ENCODE assay signal across 13 cellular contexts in the genomic region with DNA sequence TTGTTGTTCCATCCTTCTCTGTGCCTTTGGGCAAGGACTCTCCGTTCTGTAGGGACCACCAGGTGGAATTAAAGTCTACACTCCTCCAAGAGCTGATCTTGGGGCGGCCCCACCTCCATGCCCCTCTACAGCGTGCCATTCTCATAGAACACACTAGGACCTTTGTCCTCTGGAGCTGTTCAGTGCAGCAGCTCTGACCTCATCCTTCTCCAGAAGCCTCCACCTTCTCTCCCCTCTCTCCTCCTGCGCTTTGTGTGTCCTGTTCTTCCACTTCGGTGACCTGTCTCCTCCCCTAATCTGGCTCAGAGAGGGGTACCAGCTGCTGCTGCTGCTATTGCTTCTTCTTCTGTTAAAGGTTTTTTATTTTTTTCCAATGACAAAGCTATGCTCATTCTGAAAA. TPM values are rescaled to one million over a fixed set of nuclear protein-coding genes. Genes with fewer than 3 reads are reported as not detected.
DNase-seq lines count a peak whose midpoint lies in the region; ATAC-seq and TF ChIP-seq lines count a peak whose summit lies in the region.
"Had no signal": no experiment of that assay in that cellular context is flagged by ENCODE, and none has a peak within 500 bp of the region (broad histone marks: within the 10 kb centered on the region; RNA-seq: fewer than 3 reads in every experiment).

No MANE protein-coding gene starts in this region.

- H3K27me3 Mint-ChIP-seq in T-helper 1 cell treated with Interleukin-12 subunit alpha and Interleukin-12 subunit beta and Interleukin-4 antibody, amounts not matched to agents 30 μg/mL and 1 μg/mL, for 36 hours (ENCODE audit: low read depth), result peaks cover 25% of the 10 kb centered on the region
- H3K27me3 Mint-ChIP-seq in osteocyte (ENCODE audit: unreplicated experiment), result peaks cover 17% of the 10 kb centered on the region

- H3K23ac ChIP-seq in mesenchymal stem cell (ENCODE audit: low read length in 2 of 2), result no peak overlapping the region

- no peak overlapping the region for H3K4ac ChIP-seq in mesenchymal stem cell (ENCODE audit: low read depth in 1 of 2, low read length in 2 of 2)

- no peak overlapping the region for H2BK5ac ChIP-seq in mesenchymal stem cell (ENCODE audit: low read depth, low read length, poor library complexity, severe bottlenecking)

- H3K9ac ChIP-seq in mesenchymal stem cell (ENCODE audit: low read length), result no peak overlapping the region

- no peak overlapping the region for H2AFZ ChIP-seq in mesenchymal stem cell (ENCODE audit: low read depth, low read length)

- no peaks in the 10 kb centered on the region for H3K36me3 ChIP-seq in mesenchymal stem cell (ENCODE audit: control insufficient read depth in 1 of 2, insufficient read depth in 2 of 2, low read depth in 1 of 2, low read length in 2 of 2)

- peaks cover 3% of the 10 kb centered on the region for H3K79me1 ChIP-seq in mesenchymal stem cell (replicated peaks; ENCODE audit: low read length, poor library complexity, severe bottlenecking)

- no peak overlapping the region for H2BK120ac ChIP-seq in mesenchymal stem cell (ENCODE audit: low read depth, low read length)

- H3K14ac ChIP-seq in mesenchymal stem cell (ENCODE audit: low read length in 2 of 2), result no peak overlapping the region

- no peak overlapping the region for H4K91ac ChIP-seq in mesenchymal stem cell (ENCODE audit: low read length)

- H2AK5ac ChIP-seq in mesenchymal stem cell (ENCODE audit: low read length, severe bottlenecking), result no peak overlapping the region

- peaks cover 8% of the 10 kb centered on the region for H3K36me3 Mint-ChIP-seq in T-helper 1 cell treated with Interleukin-12 subunit alpha and Interleukin-12 subunit beta and Interleukin-4 antibody, amounts not matched to agents 30 μg/mL and 1 μg/mL, for 36 hours (ENCODE audit: low read depth)
- H3K36me3 Mint-ChIP-seq in osteocyte (ENCODE audit: unreplicated experiment), result no peaks in the 10 kb centered on the region

- H3K4me3 Mint-ChIP-seq in T-helper 1 cell treated with Interleukin-12 subunit alpha and Interleukin-12 subunit beta and Interleukin-4 antibody, amounts not matched to agents 30 μg/mL and 1 μg/mL, for 36 hours, result peak overlapping the region; percentile 59
- H3K4me3 Mint-ChIP-seq in osteocyte (ENCODE audit: unreplicated experiment), result peak overlapping the region; percentile 85

- peak overlapping the region; percentile 30 for H3K27ac ChIP-seq in cingulate gyrus (ENCODE audit: low read depth, low read length)
- no peak overlapping the region for H3K27ac ChIP-seq in mesenchymal stem cell (ENCODE audit: low read length, poor library complexity, severe bottlenecking)

- DNase-seq in T-helper 1 cell (no peak), NCI-H1694 (lab: John Stamatoyannopoulos, UW) (peak; percentile 72), osteocyte (ENCODE audit: extremely low spot score, unreplicated experiment) (no peak), mesenchymal stem cell (no peak), NCI-H2081 (lab: John Stamatoyannopoulos, UW) (no peak)
- DNase-seq: activated CD4-positive, alpha-beta T cell treated with anti-CD3 and anti-CD28 coated beads, Interleukin-2, amount 50 U/mL, for 4 hours; EL; SIG-M5 had no signal

- H3K4me2 ChIP-seq in mesenchymal stem cell (ENCODE audit: low read length, poor library complexity, severe bottlenecking), result no peak overlapping the region

- no peak overlapping the region for H3K18ac ChIP-seq in mesenchymal stem cell (ENCODE audit: low read depth in 1 of 2, low read length in 2 of 2)

- H2BK15ac ChIP-seq in mesenchymal stem cell (ENCODE audit: low read depth, poor library complexity, severe bottlenecking), result no peak overlapping the region

- WGBS in mesenchymal stem cell, result 47% methylated on average over 5 of the region's 5 CpGs

- H3K4me1 ChIP-seq in mesenchymal stem cell (ENCODE audit: control insufficient read depth, insufficient read depth, low read depth, low read length), result peaks cover 15% of the 10 kb centered on the region

- H3K9me3 ChIP-seq in mesenchymal stem cell (ENCODE audit: control insufficient read depth, low read length), result no peaks in the 10 kb centered on the region

- no peak for ATAC-seq in GM21423 (IDR thresholded peaks at IDR 0.05; ENCODE audit: unreplicated experiment)

- peaks cover 29% of the 10 kb centered on the region for H3K4me1 Mint-ChIP-seq in T-helper 1 cell treated with Interleukin-12 subunit alpha and Interleukin-12 subunit beta and Interleukin-4 antibody, amounts not matched to agents 30 μg/mL and 1 μg/mL, for 36 hours (ENCODE audit: low read depth)
- peaks cover 27% of the 10 kb centered on the region for H3K4me1 Mint-ChIP-seq in osteocyte (ENCODE audit: unreplicated experiment)

- H3K27me3 ChIP-seq in mesenchymal stem cell (ENCODE audit: control insufficient read depth in 1 of 2, insufficient read depth in 1 of 2, low read length in 2 of 2), result no peaks in the 10 kb centered on the region

- H3K9me3 Mint-ChIP-seq in T-helper 1 cell treated with Interleukin-12 subunit alpha and Interleukin-12 subunit beta and Interleukin-4 antibody, amounts not matched to agents 30 μg/mL and 1 μg/mL, for 36 hours, result peaks cover 4% of the 10 kb centered on the region
- H3K9me3 Mint-ChIP-seq in osteocyte (ENCODE audit: unreplicated experiment), result no peaks in the 10 kb centered on the region

- no peak overlapping the region for H3K4me3 ChIP-seq in mesenchymal stem cell (ENCODE audit: insufficient read depth in 1 of 2, low read depth in 1 of 2, low read length in 2 of 2)

- no peak for TF ChIP-seq CTCF in osteocyte (IDR thresholded peaks at IDR 0.05)

- no peak overlapping the region for H2BK12ac ChIP-seq in mesenchymal stem cell (ENCODE audit: low read length in 2 of 2)

- no peak overlapping the region for H4K8ac ChIP-seq in mesenchymal stem cell (ENCODE audit: low read length)

- peak overlapping the region; percentile 59 for H3K27ac Mint-ChIP-seq in T-helper 1 cell treated with Interleukin-12 subunit alpha and Interleukin-12 subunit beta and Interleukin-4 antibody, amounts not matched to agents 30 μg/mL and 1 μg/mL, for 36 hours
- no peak overlapping the region for H3K27ac Mint-ChIP-seq in osteocyte (ENCODE audit: unreplicated experiment)

RNA-seq across cellular contexts. Expression of gene MACROH2A1, which starts 1.8 kb away (rescaled TPM):
- total RNA-seq in osteocyte, result 123 and 126 TPM in 2 replicates
- polyA plus RNA-seq in mesenchymal stem cell (2013, experiment 1 of 2), result 114 TPM
- 113 TPM for polyA plus RNA-seq in mesenchymal stem cell (2013, experiment 2 of 2)

RNA-seq across cellular contexts. Expression of gene DCANP1, which starts 46.3 kb away (rescaled TPM):
- not detected in 2 replicates for total RNA-seq in osteocyte
- not detected for polyA plus RNA-seq in mesenchymal stem cell (2013, experiment 1 of 2)
- polyA plus RNA-seq in mesenchymal stem cell (2013, experiment 2 of 2), result not detected
- total RNA-seq: A673, endothelial cell of umbilical vein had no signal
- polyA plus RNA-seq: endothelial cell of umbilical vein had no signal

RNA-seq across cellular contexts. Expression of gene TIFAB, which starts 51.3 kb away (rescaled TPM):
- total RNA-seq in osteocyte, result not detected in 2 replicates
- polyA plus RNA-seq in mesenchymal stem cell (2013, experiment 1 of 2), result not detected
- polyA plus RNA-seq in mesenchymal stem cell (2013, experiment 2 of 2), result not detected
- total RNA-seq: A673, endothelial cell of umbilical vein had no signal
- polyA plus RNA-seq: endothelial cell of umbilical vein had no signal
